26 cellular contexts compared by ENCODE assay signal in the genomic region with DNA sequence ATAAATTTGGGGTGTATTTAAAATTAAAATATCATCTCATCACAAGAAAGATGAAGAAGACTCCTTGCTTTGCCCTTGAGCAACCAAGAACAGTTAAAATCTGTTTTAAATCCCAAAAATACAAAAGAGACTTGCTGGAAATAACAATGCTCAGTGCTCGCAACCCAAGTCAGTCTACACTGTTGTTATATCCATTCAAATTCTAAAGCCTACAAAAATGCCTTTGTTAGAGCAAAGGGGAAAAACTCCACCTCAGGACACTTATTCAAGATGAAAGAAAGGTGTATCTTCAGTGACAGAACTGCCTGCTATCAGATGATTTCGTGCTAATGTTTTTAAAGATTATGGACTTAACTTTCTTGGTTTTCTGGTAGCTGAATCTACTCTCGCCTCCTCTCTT.
"Had no signal": no experiment of that assay in that cellular context is flagged by ENCODE, and none has a peak within 500 bp of the region (broad histone marks: within the 10 kb centered on the region; RNA-seq: fewer than 3 reads in every experiment).

No MANE protein-coding gene starts in this region.

- H3K4me1 ChIP-seq: neural progenitor cell, testis, transverse colon, vagina had no signal

- H2AFZ ChIP-seq: neural progenitor cell had no signal

- H3K27ac ChIP-seq: left ventricle myocardium inferior, neural progenitor cell, neutrophil, skin epidermis, stomach, testis, thyroid gland, transverse colon, upper lobe of left lung, vagina had no signal

- H3K27me3 ChIP-seq: neural progenitor cell, testis, thyroid gland, transverse colon, upper lobe of left lung, vagina had no signal

- H3K36me3 ChIP-seq: left ventricle myocardium inferior, neural progenitor cell, neutrophil, stomach, thyroid gland, transverse colon, upper lobe of left lung, vagina had no signal

- H3K4me3 ChIP-seq: left ventricle myocardium inferior, lung, neural progenitor cell, skin epidermis, stomach, testis, thyroid gland, transverse colon, upper lobe of left lung, vagina had no signal

- DNase-seq: hypothalamus; islet precursor cell; left ventricle myocardium inferior; mesendoderm; naive B cell; natural killer cell; nephron progenitor cell; occipital lobe; right cardiac atrium; stimulated activated CD4-positive, alpha-beta T cell treated with anti-CD3 and anti-CD28 coated beads, Interleukin-12 subunit alpha, Interleukin-12 subunit beta, amount 100 ng/mL, for 4 hours; stimulated activated CD4-positive, alpha-beta T cell treated with anti-CD3 and anti-CD28 coated beads, Interleukin-15, amount 100 ng/mL, for 24 hours; stimulated activated CD4-positive, alpha-beta T cell treated with anti-CD3 and anti-CD28 coated beads, Interleukin-2, amount 100 ng/mL, for 24 hours; stimulated activated CD4-positive, alpha-beta T cell treated with anti-CD3 and anti-CD28 coated beads, Interleukin-4, amount 100 ng/mL, for 1 hour; stimulated activated naive B cell treated with anti-CD40 and anti-IgM and Interleukin-4, amounts not matched to agents 10 μg/mL and 1 μg/mL and 100 μg/mL, for 72 hours; stimulated activated naive CD8-positive, alpha-beta T cell treated with anti-CD3 and anti-CD28 coated beads, Interleukin-15, Interleukin-2, amounts not matched to agents 100 U/mL and 50 U/mL, for 24 hours; stomach; testis; thyroid gland; transverse colon; upper lobe of left lung had no signal

- H3K9ac ChIP-seq: neural progenitor cell had no signal

- H3K9me3 ChIP-seq: left ventricle myocardium inferior, neutrophil, stomach, testis, thyroid gland, transverse colon, upper lobe of left lung, vagina had no signal

- H3K4me2 ChIP-seq: neural progenitor cell had no signal

- ATAC-seq: natural killer cell; right cardiac atrium; sciatic nerve; stimulated activated naive B cell treated with anti-CD40 and anti-IgM and Interleukin-4, amounts not matched to agents 10 μg/mL and 1 μg/mL and 100 μg/mL, for 72 hours; stimulated activated naive CD8-positive, alpha-beta T cell treated with anti-CD3 and anti-CD28 coated beads, Interleukin-15, Interleukin-2, amounts not matched to agents 100 U/mL and 50 U/mL, for 24 hours had no signal
